ENCODE assay signal across 29 cellular contexts in the genomic region with DNA sequence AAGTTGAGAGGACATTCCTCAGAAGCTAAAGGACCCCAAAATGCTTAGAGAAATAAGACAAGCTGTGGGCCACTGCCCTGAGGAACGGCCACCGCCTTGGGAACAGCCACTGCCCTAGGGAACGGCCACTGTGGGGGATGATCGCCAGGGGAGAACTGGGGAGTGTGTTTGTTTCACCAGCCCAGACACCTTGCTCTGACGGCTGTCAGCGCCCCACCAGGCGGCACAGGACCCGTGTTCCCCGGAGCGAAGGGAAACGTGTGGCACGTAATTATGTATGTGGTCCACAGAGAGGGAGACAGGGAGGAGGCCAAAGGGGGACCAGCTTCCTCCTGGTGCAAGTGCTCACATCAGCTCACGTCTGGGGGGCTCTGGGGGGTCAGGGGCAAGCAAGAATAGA. TPM values are rescaled to one million over a fixed set of nuclear protein-coding genes. Genes with fewer than 3 reads are reported as not detected.
"Had no signal": no experiment of that assay in that cellular context is flagged by ENCODE, and none has a peak within 500 bp of the region (broad histone marks: within the 10 kb centered on the region; RNA-seq: fewer than 3 reads in every experiment).

No MANE protein-coding gene starts in this region.

- H3K9me3 ChIP-seq: esophagus muscularis mucosa, gastroesophageal sphincter, heart left ventricle, ovary, psoas muscle, sigmoid colon, testis, tibial artery had no signal

- H2AFZ ChIP-seq: hepatocyte had no signal

- H3K27me3 ChIP-seq: esophagus muscularis mucosa, foreskin keratinocyte, gastroesophageal sphincter, heart left ventricle, hepatocyte, ovary, sigmoid colon, testis, tibial artery had no signal

- H3K36me3 ChIP-seq: ovary had no signal

- H3K27ac Mint-ChIP-seq: memory B cell; natural killer cell; stimulated activated effector memory CD8-positive, alpha-beta T cell treated with anti-CD3 and anti-CD28 coated beads, Interleukin-12 subunit alpha, Interleukin-12 subunit beta, amount 100 ng/mL, for 72 hours; type B pancreatic cell had no signal

- H3K4me1 ChIP-seq: foreskin keratinocyte, psoas muscle, testis had no signal

- H3K27me3 Mint-ChIP-seq: memory B cell, type B pancreatic cell had no signal

- H3K27ac ChIP-seq: coronary artery, esophagus muscularis mucosa, foreskin keratinocyte, gastroesophageal sphincter, heart left ventricle, hepatocyte, ovary, psoas muscle, sigmoid colon, testis, tibial artery had no signal

- H3K4me2 ChIP-seq: hepatocyte had no signal

- H3K79me2 ChIP-seq: hepatocyte had no signal

- H3K9me3 Mint-ChIP-seq: memory B cell; natural killer cell; neural crest cell; stimulated activated effector memory CD8-positive, alpha-beta T cell treated with anti-CD3 and anti-CD28 coated beads, Interleukin-12 subunit alpha, Interleukin-12 subunit beta, amount 100 ng/mL, for 72 hours; type B pancreatic cell had no signal

- H3K4me3 Mint-ChIP-seq: memory B cell; natural killer cell; neural crest cell; stimulated activated effector memory CD8-positive, alpha-beta T cell treated with anti-CD3 and anti-CD28 coated beads, Interleukin-12 subunit alpha, Interleukin-12 subunit beta, amount 100 ng/mL, for 72 hours; type B pancreatic cell had no signal

- DNase-seq: dermis blood vessel endothelial cell; effector memory CD4-positive, alpha-beta T cell; foreskin keratinocyte; left cardiac atrium; left ventricle myocardium superior; natural killer cell; nucleus accumbens; ovary; psoas muscle; right cardiac atrium; sigmoid colon; stimulated activated CD4-positive, alpha-beta T cell treated with anti-CD3 and anti-CD28 coated beads, Interleukin-2, amount 100 ng/mL, for 24 hours; stimulated activated CD4-positive, alpha-beta T cell treated with anti-CD3 and anti-CD28 coated beads, Interleukin-4, amount 100 ng/mL, for 24 hours; stimulated activated naive CD8-positive, alpha-beta T cell treated with anti-CD3 and anti-CD28 coated beads, Interleukin-15, Interleukin-2, amounts not matched to agents 100 U/mL and 50 U/mL, for 24 hours; substantia nigra; testis; tibial artery had no signal

- ATAC-seq: foreskin keratinocyte; gastroesophageal sphincter; heart left ventricle; left cardiac atrium; left ventricle myocardium superior; natural killer cell; psoas muscle; right cardiac atrium; stimulated activated effector memory CD8-positive, alpha-beta T cell treated with anti-CD3 and anti-CD28 coated beads, Interleukin-12 subunit alpha, Interleukin-12 subunit beta, amount 100 ng/mL, for 72 hours; stimulated activated naive CD8-positive, alpha-beta T cell treated with anti-CD3 and anti-CD28 coated beads, Interleukin-15, Interleukin-2, amounts not matched to agents 100 U/mL and 50 U/mL, for 24 hours had no signal

- H3K4me3 ChIP-seq: coronary artery, esophagus muscularis mucosa, gastroesophageal sphincter, heart left ventricle, hepatocyte, lung, ovary, psoas muscle, sigmoid colon, testis, tibial artery had no signal

RNA-seq across cellular contexts. Expression of a gene that starts 45.8 kb away (rescaled TPM):
- total RNA-seq: endothelial cell of umbilical vein, neural crest cell, psoas muscle had no signal
- polyA plus RNA-seq: endothelial cell of umbilical vein, fibroblast of lung had no signal
